18 cellular contexts compared by ENCODE assay signal in the genomic region with DNA sequence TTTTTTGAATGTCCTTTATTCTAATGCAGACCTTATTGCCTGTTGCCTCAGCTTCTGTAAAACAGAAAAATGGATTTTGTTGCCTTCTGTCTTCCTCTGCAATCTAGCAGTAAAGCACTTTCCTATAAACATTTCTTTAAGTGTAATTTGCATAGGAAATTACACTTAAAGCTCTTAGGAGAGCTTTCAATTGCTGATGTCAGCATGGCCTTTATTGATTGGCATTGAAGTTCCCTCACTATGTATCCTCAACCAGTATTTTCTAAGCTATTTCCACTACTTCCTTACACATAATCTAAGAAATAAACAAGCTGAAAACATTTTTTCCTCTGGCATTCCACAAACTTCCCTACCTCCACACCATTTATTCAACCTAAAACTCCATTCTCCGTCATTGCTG. TPM values are rescaled to one million over a fixed set of nuclear protein-coding genes. Genes with fewer than 3 reads are reported as not detected.
A peak's percentile ranks its signal among the peaks of the same experiment; 100 is the strongest.
DNase-seq lines count a peak whose midpoint lies in the region; ATAC-seq and TF ChIP-seq lines count a peak whose summit lies in the region.
"Had no signal": no experiment of that assay in that cellular context is flagged by ENCODE, and none has a peak within 500 bp of the region (broad histone marks: within the 10 kb centered on the region; RNA-seq: fewer than 3 reads in every experiment).

No MANE protein-coding gene starts in this region.

- DNase-seq in Panc1 (ENCODE audit: low read depth, low spot score) (no peak), esophagus squamous epithelium (lab: John Stamatoyannopoulos, UW) (no peak), DMS 273 (lab: John Stamatoyannopoulos, UW; ENCODE audit: unreplicated experiment) (no peak), activated gamma-delta T cell treated with Interleukin-2 at 50 U/mL for 16 hours (no peak), Kasumi-1 (lab: John Stamatoyannopoulos, UW) (no peak)
- DNase-seq: CD8-positive, alpha-beta T cell; DND-41; KBM-7; NCI-H2171; NCI-H446 treated with DMSO at 0.1 percent for 48 hours; RPMI8226; SIG-M5 had no signal

- H3K36me3 ChIP-seq in HEK293 (ENCODE audit: control insufficient read depth in 2 of 2, insufficient read depth in 1 of 2, low read length in 2 of 2), result no peaks in the 10 kb centered on the region
- H3K36me3 ChIP-seq in Panc1 (ENCODE audit: control insufficient read depth, insufficient read depth, low read length), result peaks cover 3% of the 10 kb centered on the region; the same call in 1 of the 2 replicates
- no peaks in the 10 kb centered on the region for H3K36me3 ChIP-seq in esophagus squamous epithelium
- H3K36me3 ChIP-seq: BLaER1 treated with 17β-estradiol and CSF1 and Interleukin-3, amounts not matched to agents 10 nM and 100 nM; HAP-1 had no signal

- WGBS in esophagus squamous epithelium, 2 donors, result 81 to 94% methylated on average over 1 of the region's 1 CpG

- BruUV-seq in Panc1 (replicated peaks; lab: Mats Ljungman, UMichigan), result no TSS peak

- in situ Hi-C loops in Panc1 (cut with HindIII; ENCODE audit: low pct_unique_long_range_greater_than_20kb, low sequenced_read_pairs), result no loop called here

- no peak for ATAC-seq in Panc1
- no peak for ATAC-seq in GM18517 (IDR thresholded peaks at IDR 0.05; ENCODE audit: unreplicated experiment)
- ATAC-seq: CD8-positive, alpha-beta T cell had no signal

- intact Hi-C loops in Panc1 (cut with micrococcal nuclease; ENCODE audit: unreplicated experiment), result loop anchor here (5.0 kb wide), 1 partner anchor 53 kb away; no protein-coding TSS in a partner anchor
- intact Hi-C loops in esophagus squamous epithelium (cut with DNase I), result no loop called here

- peaks cover 23% of the 10 kb centered on the region for H3K4me1 ChIP-seq in HEK293 (ENCODE audit: control insufficient read depth, insufficient read depth, low read length)
- H3K4me1 ChIP-seq in Panc1 (ENCODE audit: control insufficient read depth, insufficient read depth, low read length), result peaks cover 100% of the 10 kb centered on the region
- peaks cover 0 to 11% (median 8%) of the 10 kb centered on the region in 3 donors for H3K4me1 ChIP-seq in esophagus squamous epithelium
- H3K4me1 ChIP-seq: HAP-1 had no signal

- TF ChIP-seq CTCF in 22Rv1 (IDR thresholded peaks at IDR 0.05) (no peak), HEK293 (tag by site-specific recombination; IDR thresholded peaks at IDR 0.05) (no peak), Panc1 (IDR thresholded peaks at IDR 0.05) (no peak), esophagus squamous epithelium (IDR thresholded peaks at IDR 0.05) (no peak)

- no peak overlapping the region for H3K4me3 ChIP-seq in HEK293 (ENCODE audit: low read depth, low read length)
- no peak overlapping the region for H3K4me3 ChIP-seq in Panc1 (ENCODE audit: low read depth in 2 of 2, low read length in 2 of 2)
- no peak overlapping the region for H3K4me3 ChIP-seq in esophagus squamous epithelium
- H3K4me3 ChIP-seq: BLaER1 treated with 17β-estradiol and CSF1 and Interleukin-3, amounts not matched to agents 10 nM and 100 nM; HAP-1 had no signal

- POLR2A ChIA-PET in HEK293 (lab: Yijun Ruan, JAX) (interaction anchor here (2.7 kb wide), 1 partner anchor 23 kb away, joined by 17 read pairs; a partner anchor contains a TSS), Panc1 (lab: Charles Lee) (no interaction called here)

- H3K9me3 ChIP-seq in HEK293 (ENCODE audit: control insufficient read depth, insufficient read depth, low read depth, low read length) (no peaks in the 10 kb centered on the region), Panc1 (ENCODE audit: control insufficient read depth, insufficient read depth, low read depth, low read length) (no peaks in the 10 kb centered on the region), esophagus squamous epithelium (no peaks in the 10 kb centered on the region)
- H3K9me3 ChIP-seq: BLaER1 treated with 17β-estradiol and CSF1 and Interleukin-3, amounts not matched to agents 10 nM and 100 nM; HAP-1 had no signal

- peak overlapping the region; percentile 25 for H3K27ac ChIP-seq in 22Rv1
- no peak overlapping the region for H3K27ac ChIP-seq in HEK293 (ENCODE audit: extremely low read depth, low read depth, low read length)
- H3K27ac ChIP-seq in Panc1 (ENCODE audit: low read length), result peak overlapping the region; percentile 99
- H3K27ac ChIP-seq in esophagus squamous epithelium, result peak overlapping the region in 3 of 4 donors; percentile 33 to 53 (median 42)
- H3K27ac ChIP-seq: BLaER1 treated with 17β-estradiol and CSF1 and Interleukin-3, amounts not matched to agents 10 nM and 100 nM had no signal

- CTCF ChIA-PET in HEK293 (lab: Yijun Ruan, JAX), result interaction anchor here (1.0 to 2.1 kb wide), 5 partner anchors 9 to 24 kb away, joined by 4 to 6 read pairs (median 5); a partner anchor contains a TSS
- CTCF ChIA-PET in Panc1 (lab: Charles Lee), result no interaction called here

- H3K27me3 ChIP-seq in Panc1 (ENCODE audit: control insufficient read depth, insufficient read depth, low read length) (no peaks in the 10 kb centered on the region), esophagus squamous epithelium (no peaks in the 10 kb centered on the region)
- H3K27me3 ChIP-seq: BLaER1 treated with 17β-estradiol and CSF1 and Interleukin-3, amounts not matched to agents 10 nM and 100 nM had no signal

- TF ChIP-seq POLR2A in esophagus squamous epithelium (IDR thresholded peaks at IDR 0.05), result no peak

TF ChIP-seq in HEK293, 187 proteins besides CTCF, POLR2A, EP300 and RAD21:
- TF ChIP-seq, protein P1, sequence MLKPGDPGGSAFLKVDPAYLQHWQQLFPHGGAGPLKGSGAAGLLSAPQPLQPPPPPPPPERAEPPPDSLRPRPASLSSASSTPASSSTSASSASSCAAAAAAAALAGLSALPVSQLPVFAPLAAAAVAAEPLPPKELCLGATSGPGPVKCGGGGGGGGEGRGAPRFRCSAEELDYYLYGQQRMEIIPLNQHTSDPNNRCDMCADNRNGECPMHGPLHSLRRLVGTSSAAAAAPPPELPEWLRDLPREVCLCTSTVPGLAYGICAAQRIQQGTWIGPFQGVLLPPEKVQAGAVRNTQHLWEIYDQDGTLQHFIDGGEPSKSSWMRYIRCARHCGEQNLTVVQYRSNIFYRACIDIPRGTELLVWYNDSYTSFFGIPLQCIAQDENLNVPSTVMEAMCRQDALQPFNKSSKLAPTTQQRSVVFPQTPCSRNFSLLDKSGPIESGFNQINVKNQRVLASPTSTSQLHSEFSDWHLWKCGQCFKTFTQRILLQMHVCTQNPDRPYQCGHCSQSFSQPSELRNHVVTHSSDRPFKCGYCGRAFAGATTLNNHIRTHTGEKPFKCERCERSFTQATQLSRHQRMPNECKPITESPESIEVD (tag by site-specific recombination; IDR thresholded peaks at IDR 0.05), result peak; percentile 5; the same call in 1 of the 2 replicates
- TF ChIP-seq, protein P2, sequence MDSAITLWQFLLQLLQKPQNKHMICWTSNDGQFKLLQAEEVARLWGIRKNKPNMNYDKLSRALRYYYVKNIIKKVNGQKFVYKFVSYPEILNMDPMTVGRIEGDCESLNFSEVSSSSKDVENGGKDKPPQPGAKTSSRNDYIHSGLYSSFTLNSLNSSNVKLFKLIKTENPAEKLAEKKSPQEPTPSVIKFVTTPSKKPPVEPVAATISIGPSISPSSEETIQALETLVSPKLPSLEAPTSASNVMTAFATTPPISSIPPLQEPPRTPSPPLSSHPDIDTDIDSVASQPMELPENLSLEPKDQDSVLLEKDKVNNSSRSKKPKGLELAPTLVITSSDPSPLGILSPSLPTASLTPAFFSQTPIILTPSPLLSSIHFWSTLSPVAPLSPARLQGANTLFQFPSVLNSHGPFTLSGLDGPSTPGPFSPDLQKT (IDR thresholded peaks at IDR 0.05; ENCODE audit: borderline replicate concordance, low read depth, low read length), result no peak

RNA-seq across cellular contexts. Expression of a gene that starts 22.3 kb away (rescaled TPM):
- total RNA-seq in Panc1 (2021; ENCODE audit: unreplicated experiment), result 259 TPM
- polyA plus RNA-seq in Panc1 (2012; ENCODE audit: insufficient read length), result 87.8 TPM
- 10 to 100 TPM; 22.3 to 56.5 (median 26.0) TPM for total RNA-seq in esophagus squamous epithelium
- total RNA-seq: T-helper 1 cell treated with Interleukin-12 subunit alpha and Interleukin-12 subunit beta and Interleukin-4 antibody, amounts not matched to agents 30 ng/mL and 1 ng/mL, for 36 hours had no signal
